In genomic region chr15:93105510-93105909, GRCh38 we compare ENCODE assay signal across 29 cellular contexts.
"Had no signal": no experiment of that assay in that cellular context is flagged by ENCODE, and none has a peak within 500 bp of the region (broad histone marks: within the 10 kb centered on the region; RNA-seq: fewer than 3 reads in every experiment).

No MANE protein-coding gene starts in this region.

- H3K36me3 Mint-ChIP-seq: activated naive CD8-positive, alpha-beta T cell treated with anti-CD3 and anti-CD28 coated beads, Interleukin-2, amount 10 ng/mL, durations not matched to agents 7 days and 5 days; T-cell had no signal

- FAIRE-seq: colon, TTC549 had no signal

- DNase-seq: activated CD4-positive, alpha-beta memory T cell treated with anti-CD3 and anti-CD28 coated beads, Interleukin-2, amount 10 ng/mL, durations not matched to agents 7 days and 5 days; activated CD4-positive, alpha-beta T cell treated with anti-CD3 and anti-CD28 coated beads, Interleukin-2, amount 50 U/mL, for 1 hour; activated CD4-positive, CD25-positive, alpha-beta regulatory T cell; activated CD8-positive, alpha-beta memory T cell treated with anti-CD3 and anti-CD28 coated beads, Interleukin-2, amount 50 U/mL, for 4 hours; activated naive CD4-positive, alpha-beta T cell treated with anti-CD3 and anti-CD28 coated beads, Interleukin-2, amount 50 U/mL, for 16 hours; activated naive CD8-positive, alpha-beta T cell treated with anti-CD3 and anti-CD28 coated beads, Interleukin-2, amount 10 ng/mL, durations not matched to agents 7 days and 5 days; activated T-cell treated with anti-CD3 and anti-CD28 coated beads, Interleukin-2, amount 50 U/mL, for 72 hours; adrenal gland; anterior cingulate cortex; cerebellar nuclear complex; MM.1S; NCI-H1105; NCI-H1436; NCI-H2029; NCI-H2107; NCI-H2227 treated with DMSO at 0.1 percent for 48 hours; NCI-H510A; NCI-H526 treated with DMSO at 0.1 percent for 48 hours; NCI-H82; OCI-M1; RPMI8226; T-cell; T-helper 2 cell; T1000 had no signal

- H3K27ac ChIP-seq: adrenal gland, SK-N-MC had no signal

- H3K9me3 Mint-ChIP-seq: activated CD4-positive, alpha-beta memory T cell treated with anti-CD3 and anti-CD28 coated beads, Interleukin-2, amount 10 ng/mL, durations not matched to agents 7 days and 5 days; activated naive CD8-positive, alpha-beta T cell treated with anti-CD3 and anti-CD28 coated beads, Interleukin-2, amount 10 ng/mL, durations not matched to agents 7 days and 5 days; activated T-cell treated with anti-CD3 and anti-CD28 coated beads, Interleukin-2, amount 50 U/mL, for 72 hours had no signal

- H3K4me3 ChIP-seq: adrenal gland, SK-N-MC had no signal

- H3K36me3 ChIP-seq: adrenal gland had no signal

- H3K27ac Mint-ChIP-seq: activated CD4-positive, alpha-beta memory T cell treated with anti-CD3 and anti-CD28 coated beads, Interleukin-2, amount 10 ng/mL, durations not matched to agents 7 days and 5 days; activated naive CD8-positive, alpha-beta T cell treated with anti-CD3 and anti-CD28 coated beads, Interleukin-2, amount 10 ng/mL, durations not matched to agents 7 days and 5 days; activated T-cell treated with anti-CD3 and anti-CD28 coated beads, Interleukin-2, amount 50 U/mL, for 72 hours; T-cell had no signal

- H3K4me3 Mint-ChIP-seq: activated CD4-positive, alpha-beta memory T cell treated with anti-CD3 and anti-CD28 coated beads, Interleukin-2, amount 10 ng/mL, durations not matched to agents 7 days and 5 days; activated naive CD8-positive, alpha-beta T cell treated with anti-CD3 and anti-CD28 coated beads, Interleukin-2, amount 10 ng/mL, durations not matched to agents 7 days and 5 days; activated T-cell treated with anti-CD3 and anti-CD28 coated beads, Interleukin-2, amount 50 U/mL, for 72 hours; T-cell had no signal

- H3K9me3 ChIP-seq: adrenal gland had no signal

- ATAC-seq: activated T-cell treated with anti-CD3 and anti-CD28 coated beads, Interleukin-2, amount 50 U/mL, for 72 hours; Panc1; Right ventricle myocardium inferior; T-cell had no signal

- H3K4me1 ChIP-seq: adrenal gland had no signal
